In genomic region chr5:130037905-130038304, GRCh38 we compare ENCODE assay signal across 25 cellular contexts.
"Had no signal": no experiment of that assay in that cellular context is flagged by ENCODE, and none has a peak within 500 bp of the region (broad histone marks: within the 10 kb centered on the region; RNA-seq: fewer than 3 reads in every experiment).

No MANE protein-coding gene starts in this region.

- H3K9me3 Mint-ChIP-seq: dendritic cell treated with granulocyte-macrophage colony-stimulating factor and Interleukin-4, amounts not matched to agents 40 ng/mL and 50 ng/mL, for 4 days; effector memory CD8-positive, alpha-beta T cell; endodermal cell had no signal

- H3K27ac ChIP-seq: colonic mucosa, coronary artery, epithelial cell of prostate, esophagus muscularis mucosa, esophagus squamous epithelium, foreskin keratinocyte, gastrocnemius medialis, gastroesophageal sphincter, heart left ventricle, heart right ventricle had no signal

- DNase-seq: colonic mucosa; cortex of kidney; dermis blood vessel endothelial cell; dorsolateral prefrontal cortex; effector CD4-positive, alpha-beta T cell; effector CD8-positive, alpha-beta T cell; effector memory CD4-positive, alpha-beta T cell; effector memory CD8-positive, alpha-beta T cell; endodermal cell; erythroblast; esophagus squamous epithelium; foreskin fibroblast; foreskin keratinocyte; foreskin melanocyte; gastrocnemius medialis; glutamatergic neuron; head of caudate nucleus; heart left ventricle; heart right ventricle had no signal

- H3K27ac Mint-ChIP-seq: dendritic cell treated with granulocyte-macrophage colony-stimulating factor and Interleukin-4, amounts not matched to agents 40 ng/mL and 50 ng/mL, for 4 days; effector memory CD8-positive, alpha-beta T cell; endodermal cell had no signal

- H3K4me3 Mint-ChIP-seq: dendritic cell treated with granulocyte-macrophage colony-stimulating factor and Interleukin-4, amounts not matched to agents 40 ng/mL and 50 ng/mL, for 4 days; effector memory CD8-positive, alpha-beta T cell; endodermal cell had no signal

- H3K4me1 ChIP-seq: colonic mucosa, esophagus muscularis mucosa, esophagus squamous epithelium, gastroesophageal sphincter had no signal

- H3K4me1 Mint-ChIP-seq: endodermal cell had no signal

- H3K27me3 ChIP-seq: colonic mucosa, dorsolateral prefrontal cortex, esophagus muscularis mucosa, esophagus squamous epithelium, foreskin keratinocyte, gastrocnemius medialis, gastroesophageal sphincter, heart left ventricle, heart right ventricle had no signal

- H3K27me3 Mint-ChIP-seq: dendritic cell treated with granulocyte-macrophage colony-stimulating factor and Interleukin-4, amounts not matched to agents 40 ng/mL and 50 ng/mL, for 4 days; effector memory CD8-positive, alpha-beta T cell had no signal

- ATAC-seq: effector memory CD8-positive, alpha-beta T cell; esophagus mucosa; foreskin keratinocyte; gastrocnemius medialis; gastroesophageal sphincter; heart left ventricle; heart right ventricle had no signal

- H3K4me3 ChIP-seq: colonic mucosa, coronary artery, dorsolateral prefrontal cortex, esophagus muscularis mucosa, esophagus squamous epithelium, gastrocnemius medialis, gastroesophageal sphincter, heart left ventricle, heart right ventricle had no signal

- H3K36me3 ChIP-seq: colonic mucosa, esophagus muscularis mucosa, esophagus squamous epithelium, gastrocnemius medialis, gastroesophageal sphincter, heart left ventricle, heart right ventricle had no signal
